17 cellular contexts compared by ENCODE assay signal in the genomic region with DNA sequence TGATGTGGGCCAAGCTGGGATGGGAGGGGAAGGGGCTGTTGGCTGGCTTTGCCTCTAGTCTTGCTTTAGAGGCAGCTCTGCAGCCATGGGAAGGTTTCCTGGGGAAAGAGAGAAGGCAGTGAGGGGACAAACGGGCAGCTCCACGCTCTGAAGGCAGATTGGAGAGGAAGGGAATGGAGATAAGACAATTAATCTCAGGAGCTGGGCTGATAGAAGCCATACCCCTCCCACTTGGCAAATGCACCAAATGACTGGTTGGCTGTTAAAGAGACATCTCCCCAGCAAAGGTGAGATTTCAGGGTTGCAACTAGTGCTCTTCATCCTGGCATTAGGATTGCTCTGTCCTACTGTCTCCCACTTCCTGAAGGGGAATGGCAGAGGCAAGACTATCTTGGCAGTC. TPM values are rescaled to one million over a fixed set of nuclear protein-coding genes. Genes with fewer than 3 reads are reported as not detected.
DNase-seq lines count a peak whose midpoint lies in the region; FAIRE-seq and TF ChIP-seq lines count a peak whose summit lies in the region.
"Had no signal": no experiment of that assay in that cellular context is flagged by ENCODE, and none has a peak within 500 bp of the region (broad histone marks: within the 10 kb centered on the region; RNA-seq: fewer than 3 reads in every experiment).

No MANE protein-coding gene starts in this region.

- peaks cover 22% of the 10 kb centered on the region for H3K36me3 Mint-ChIP-seq in activated naive CD4-positive, alpha-beta T cell treated with anti-CD3 and anti-CD28 coated beads, Interleukin-2, amount 50 U/mL, for 24 hours
- H3K36me3 Mint-ChIP-seq in activated CD4-positive, alpha-beta memory T cell treated with anti-CD3 and anti-CD28 coated beads, Interleukin-2, amount 10 ng/mL, durations not matched to agents 7 days and 5 days (ENCODE audit: low read depth), result peaks cover 91% of the 10 kb centered on the region

- H3K27me3 Mint-ChIP-seq in activated naive CD4-positive, alpha-beta T cell treated with anti-CD3 and anti-CD28 coated beads, Interleukin-2, amount 50 U/mL, for 24 hours, result no peaks in the 10 kb centered on the region
- no peaks in the 10 kb centered on the region for H3K27me3 Mint-ChIP-seq in activated CD4-positive, alpha-beta memory T cell treated with anti-CD3 and anti-CD28 coated beads, Interleukin-2, amount 10 ng/mL, durations not matched to agents 7 days and 5 days

- H3K4me3 ChIP-seq in effector memory CD4-positive, alpha-beta T cell (ENCODE audit: insufficient read depth, low read depth, low read length, poor library complexity, severe bottlenecking), result peak overlapping the region; percentile 69
- H3K4me3 ChIP-seq: smooth muscle cell had no signal

- H3K9me3 Mint-ChIP-seq in activated naive CD4-positive, alpha-beta T cell treated with anti-CD3 and anti-CD28 coated beads, Interleukin-2, amount 50 U/mL, for 24 hours, result no peaks in the 10 kb centered on the region
- no peaks in the 10 kb centered on the region for H3K9me3 Mint-ChIP-seq in activated CD4-positive, alpha-beta memory T cell treated with anti-CD3 and anti-CD28 coated beads, Interleukin-2, amount 10 ng/mL, durations not matched to agents 7 days and 5 days

- peaks cover 10% of the 10 kb centered on the region for H3K36me3 ChIP-seq in effector memory CD4-positive, alpha-beta T cell (ENCODE audit: control insufficient read depth, insufficient read depth, low read length)
- H3K36me3 ChIP-seq: brain microvascular endothelial cell had no signal

- H3K27me3 ChIP-seq in effector memory CD4-positive, alpha-beta T cell (replicated peaks; ENCODE audit: control insufficient read depth, insufficient read depth, low read length, poor library complexity, severe bottlenecking), result no peaks in the 10 kb centered on the region

- peaks cover 88% of the 10 kb centered on the region for H3K4me1 Mint-ChIP-seq in activated naive CD4-positive, alpha-beta T cell treated with anti-CD3 and anti-CD28 coated beads, Interleukin-2, amount 50 U/mL, for 24 hours
- H3K4me1 Mint-ChIP-seq in activated CD4-positive, alpha-beta memory T cell treated with anti-CD3 and anti-CD28 coated beads, Interleukin-2, amount 10 ng/mL, durations not matched to agents 7 days and 5 days, result peaks cover 68% of the 10 kb centered on the region

- POLR2A ChIA-PET in activated CD4-positive, alpha-beta memory T cell treated with anti-CD3 and anti-CD28 coated beads, Interleukin-2, amount 10 ng/mL, durations not matched to agents 7 days and 5 days (lab: Charles Lee), result interaction anchor here (1.0 to 12.0 kb wide), 12 partner anchors 7 to 131 kb away, joined by 3 to 1063 read pairs (median 42); a partner anchor contains a TSS

- no peaks in the 10 kb centered on the region for H3K9me3 ChIP-seq in effector memory CD4-positive, alpha-beta T cell (ENCODE audit: control insufficient read depth, low read length)

- no peak for DNase-seq in activated naive CD4-positive, alpha-beta T cell treated with Interleukin-2 at 50 U/mL for 16 hours
- DNase-seq in activated CD4-positive, alpha-beta memory T cell treated with anti-CD3 and anti-CD28 coated beads, Interleukin-2, amount 10 ng/mL, durations not matched to agents 7 days and 5 days, result no peak
- no peak for DNase-seq in effector memory CD4-positive, alpha-beta T cell
- DNase-seq in superior temporal gyrus (ENCODE audit: extremely low spot score) (peak; percentile 12), inferior parietal cortex (ENCODE audit: extremely low spot score) (no peak), occipital lobe (lab: John Stamatoyannopoulos, UW) (no peak), H54 (ENCODE audit: insufficient read length, low spot score) (no peak)
- DNase-seq: brain microvascular endothelial cell; effector CD8-positive, alpha-beta T cell; KG1; left cardiac atrium; NCI-H1105; RPMI8226; SW 1271 had no signal

- peak overlapping the region; percentile 96 for H3K27ac ChIP-seq in effector memory CD4-positive, alpha-beta T cell (ENCODE audit: insufficient read depth, low read length, poor library complexity, severe bottlenecking)
- H3K27ac ChIP-seq: brain microvascular endothelial cell, HL-60 had no signal

- peaks cover 74% of the 10 kb centered on the region for H3K4me1 ChIP-seq in effector memory CD4-positive, alpha-beta T cell (ENCODE audit: control insufficient read depth, insufficient read depth, low read length, poor library complexity, severe bottlenecking)

- no peak for FAIRE-seq in H54 (lab: Jason Lieb, UNC)

- TF ChIP-seq POLR2A in H54 (IDR thresholded peaks at IDR 0.05; ENCODE audit: low read depth, low read length), result no peak

- CTCF ChIA-PET in activated CD4-positive, alpha-beta memory T cell treated with anti-CD3 and anti-CD28 coated beads, Interleukin-2, amount 10 ng/mL, durations not matched to agents 7 days and 5 days (lab: Charles Lee), result interaction anchor here (6.8 to 12.8 kb wide), 3 partner anchors 94 to 132 kb away, joined by 112 to 731 read pairs (median 224); no protein-coding TSS in a partner anchor

- peak overlapping the region; percentile 96 for H3K4me3 Mint-ChIP-seq in activated naive CD4-positive, alpha-beta T cell treated with anti-CD3 and anti-CD28 coated beads, Interleukin-2, amount 50 U/mL, for 24 hours
- peak overlapping the region; percentile 92 for H3K4me3 Mint-ChIP-seq in activated CD4-positive, alpha-beta memory T cell treated with anti-CD3 and anti-CD28 coated beads, Interleukin-2, amount 10 ng/mL, durations not matched to agents 7 days and 5 days

- peak overlapping the region; percentile 98 for H3K27ac Mint-ChIP-seq in activated naive CD4-positive, alpha-beta T cell treated with anti-CD3 and anti-CD28 coated beads, Interleukin-2, amount 50 U/mL, for 24 hours
- H3K27ac Mint-ChIP-seq in activated CD4-positive, alpha-beta memory T cell treated with anti-CD3 and anti-CD28 coated beads, Interleukin-2, amount 10 ng/mL, durations not matched to agents 7 days and 5 days, result peak overlapping the region; percentile 92

RNA-seq across cellular contexts. Expression of a gene that starts 4.7 kb away (rescaled TPM):
- total RNA-seq in activated CD4-positive, alpha-beta memory T cell treated with anti-CD3 and anti-CD28 coated beads, Interleukin-2, amount 10 ng/mL, durations not matched to agents 7 days and 5 days, result 100 to 1,000 TPM; 200 to 208 TPM
- total RNA-seq in occipital lobe, result 20.4 TPM
